Comparison of ENCODE assay signal across 11 cellular contexts in genomic region chr15:74196175-74196574, GRCh38. TPM values are rescaled to one million over a fixed set of nuclear protein-coding genes. Genes with fewer than 3 reads are reported as not detected.
DNase-seq lines count a peak whose midpoint lies in the region; ATAC-seq and TF ChIP-seq lines count a peak whose summit lies in the region.
"Had no signal": no experiment of that assay in that cellular context is flagged by ENCODE, and none has a peak within 500 bp of the region (broad histone marks: within the 10 kb centered on the region; RNA-seq: fewer than 3 reads in every experiment).

No MANE protein-coding gene starts in this region.

- no peak overlapping the region for H2AFZ ChIP-seq in osteoblast (ENCODE audit: low read length)

- TF ChIP-seq CTCF in esophagus squamous epithelium (IDR thresholded peaks at IDR 0.05) (no peak), osteoblast (IDR thresholded peaks at IDR 0.05; ENCODE audit: extremely low read depth, low read depth, low read length) (no peak), vagina (IDR thresholded peaks at IDR 0.05) (no peak)

- no peak overlapping the region for H3K4me3 Mint-ChIP-seq in activated CD8-positive, alpha-beta T cell treated with anti-CD3 and anti-CD28 coated beads, Interleukin-2, amount 10 ng/mL, durations not matched to agents 7 days and 5 days
- H3K4me3 Mint-ChIP-seq: activated naive CD8-positive, alpha-beta T cell had no signal

- no peak for ATAC-seq in activated CD8-positive, alpha-beta T cell treated with anti-CD3 and anti-CD28 coated beads, Interleukin-2, amount 10 ng/mL, durations not matched to agents 7 days and 5 days
- ATAC-seq in HG03135 (IDR thresholded peaks at IDR 0.05; ENCODE audit: unreplicated experiment), result no peak

- H3K36me3 ChIP-seq in esophagus squamous epithelium (no peaks in the 10 kb centered on the region), osteoblast (ENCODE audit: insufficient read depth, low read length) (no peaks in the 10 kb centered on the region), vagina (no peaks in the 10 kb centered on the region)
- H3K36me3 ChIP-seq: thoracic aorta had no signal

- intact Hi-C loops in esophagus squamous epithelium (cut with DNase I) (no loop called here), vagina (cut with DNase I) (no loop called here)

- no peaks in the 10 kb centered on the region for H3K36me3 Mint-ChIP-seq in activated CD8-positive, alpha-beta T cell treated with anti-CD3 and anti-CD28 coated beads, Interleukin-2, amount 10 ng/mL, durations not matched to agents 7 days and 5 days (ENCODE audit: low read depth)
- H3K36me3 Mint-ChIP-seq: activated naive CD8-positive, alpha-beta T cell had no signal

- H3K79me2 ChIP-seq in osteoblast (ENCODE audit: insufficient read depth, low read length), result no peaks in the 10 kb centered on the region

- H3K9me3 ChIP-seq in esophagus squamous epithelium, result no peaks in the 10 kb centered on the region
- no peaks in the 10 kb centered on the region for H3K9me3 ChIP-seq in osteoblast (ENCODE audit: low read depth, low read length)
- no peaks in the 10 kb centered on the region for H3K9me3 ChIP-seq in vagina
- H3K9me3 ChIP-seq: thoracic aorta had no signal

- 12 to 40% methylated on average over 1 to 6 of the region's 7 CpGs for WGBS in esophagus squamous epithelium, 2 donors

- POLR2A ChIA-PET in activated CD8-positive, alpha-beta T cell treated with anti-CD3 and anti-CD28 coated beads, Interleukin-2, amount 10 ng/mL, durations not matched to agents 7 days and 5 days (lab: Charles Lee), result no interaction called here

- H3K4me2 ChIP-seq in osteoblast (ENCODE audit: insufficient read depth, low read length), result peak overlapping the region; percentile 32

- CTCF ChIA-PET in activated CD8-positive, alpha-beta T cell treated with anti-CD3 and anti-CD28 coated beads, Interleukin-2, amount 10 ng/mL, durations not matched to agents 7 days and 5 days (lab: Charles Lee), result no interaction called here

- H3K27ac Mint-ChIP-seq in activated CD8-positive, alpha-beta T cell treated with anti-CD3 and anti-CD28 coated beads, Interleukin-2, amount 10 ng/mL, durations not matched to agents 7 days and 5 days, result no peak overlapping the region
- H3K27ac Mint-ChIP-seq: activated naive CD8-positive, alpha-beta T cell had no signal

- no peaks in the 10 kb centered on the region for H3K4me1 Mint-ChIP-seq in activated CD8-positive, alpha-beta T cell treated with anti-CD3 and anti-CD28 coated beads, Interleukin-2, amount 10 ng/mL, durations not matched to agents 7 days and 5 days (ENCODE audit: low read depth)

- no peaks in the 10 kb centered on the region for H4K20me1 ChIP-seq in osteoblast (ENCODE audit: insufficient read depth, low read length)

- TF ChIP-seq POLR2A in esophagus squamous epithelium (IDR thresholded peaks at IDR 0.05) (no peak), vagina (IDR thresholded peaks at IDR 0.05) (no peak)

- no peak overlapping the region for H3K4me3 ChIP-seq in esophagus squamous epithelium
- H3K4me3 ChIP-seq in osteoblast (ENCODE audit: insufficient read depth, low read length), result no peak overlapping the region
- no peak overlapping the region for H3K4me3 ChIP-seq in vagina
- H3K4me3 ChIP-seq: thoracic aorta had no signal

- H3K27me3 Mint-ChIP-seq in activated CD8-positive, alpha-beta T cell treated with anti-CD3 and anti-CD28 coated beads, Interleukin-2, amount 10 ng/mL, durations not matched to agents 7 days and 5 days (ENCODE audit: low read depth), result no peaks in the 10 kb centered on the region
- H3K27me3 Mint-ChIP-seq: activated naive CD8-positive, alpha-beta T cell had no signal

- H3K27me3 ChIP-seq in esophagus squamous epithelium, result no peaks in the 10 kb centered on the region
- no peaks in the 10 kb centered on the region for H3K27me3 ChIP-seq in osteoblast (ENCODE audit: insufficient read depth, low read length)
- H3K27me3 ChIP-seq in vagina, result no peaks in the 10 kb centered on the region

- H3K9me3 Mint-ChIP-seq in activated CD8-positive, alpha-beta T cell treated with anti-CD3 and anti-CD28 coated beads, Interleukin-2, amount 10 ng/mL, durations not matched to agents 7 days and 5 days (ENCODE audit: insufficient read depth), result no peaks in the 10 kb centered on the region

- DNase-seq in Daoy (ENCODE audit: low read depth), result peak; percentile 99
- DNase-seq in NCI-H69 (lab: John Stamatoyannopoulos, UW), result peak; percentile 42
- DNase-seq in esophagus squamous epithelium (lab: John Stamatoyannopoulos, UW), result no peak
- DNase-seq in osteoblast (ENCODE audit: insufficient read length, low spot score, missing footprints), result peak; percentile 96
- DNase-seq in activated CD8-positive, alpha-beta T cell treated with anti-CD3 and anti-CD28 coated beads, Interleukin-2, amount 10 ng/mL, durations not matched to agents 7 days and 5 days, result no peak
- no peak for DNase-seq in vagina (ENCODE audit: extremely low spot score in 2 of 2)
- DNase-seq in hippocampal formation (lab: John Stamatoyannopoulos, UW), result no peak

- H3K4me1 ChIP-seq in esophagus squamous epithelium (peaks cover 15 to 94% (median 47%) of the 10 kb centered on the region in 3 donors), osteoblast (ENCODE audit: insufficient read depth, low read length) (peaks cover 43% of the 10 kb centered on the region), vagina (peaks cover 32% of the 10 kb centered on the region)

- H3K27ac ChIP-seq in esophagus squamous epithelium, result peak overlapping the region in 3 of 4 donors; percentile 10 to 37 (median 21)
- H3K27ac ChIP-seq in osteoblast (ENCODE audit: low read depth, low read length), result peak overlapping the region; percentile 3
- H3K27ac ChIP-seq in vagina, result no peak overlapping the region
- H3K27ac ChIP-seq: thoracic aorta had no signal

RNA-seq across cellular contexts. Expression of gene STRA6, which starts 6.4 kb away (rescaled TPM):
- 28.3 and 30.8 TPM in 2 replicates for total RNA-seq in Daoy (2014; rRNA removed; shearing (Covaris generic))
- total RNA-seq in esophagus squamous epithelium (1 to 10 TPM in 2 of 4 donors, under 1 TPM in 1, not detected in 1; 0.76 to 2.2 (median 1.5) TPM), osteoblast (under 0.01 and 0.36 TPM in 2 replicates), vagina (0.98 TPM)
- total RNA-seq in activated CD8-positive, alpha-beta T cell treated with anti-CD3 and anti-CD28 coated beads, Interleukin-2, amount 10 ng/mL, durations not matched to agents 7 days and 5 days, result not detected
- total RNA-seq: T-helper 2 cell treated with Interferon-gamma antibody and Interleukin-4, amounts not matched to agents 100 ng/mL and 5 ng/mL, for 36 hours had no signal

RNA-seq across cellular contexts. Expression of gene ISLR, which starts 22.7 kb away (rescaled TPM):
- total RNA-seq in Daoy (2014; rRNA removed; shearing (Covaris generic)), result 0.06 and 0.29 TPM in 2 replicates
- total RNA-seq in esophagus squamous epithelium (10 to 100 TPM in 2 of 4 donors, 1 to 10 TPM in 1, under 1 TPM in 1; 0.91 to 38.0 (median 11.0) TPM), osteoblast (77.5 and 106 TPM in 2 replicates), vagina (208 TPM)
- not detected for total RNA-seq in activated CD8-positive, alpha-beta T cell treated with anti-CD3 and anti-CD28 coated beads, Interleukin-2, amount 10 ng/mL, durations not matched to agents 7 days and 5 days
- total RNA-seq: T-helper 2 cell treated with Interferon-gamma antibody and Interleukin-4, amounts not matched to agents 100 ng/mL and 5 ng/mL, for 36 hours had no signal

RNA-seq across cellular contexts. Expression of gene CCDC33, which starts 40.0 kb away (rescaled TPM):
- total RNA-seq in Daoy (2014; rRNA removed; shearing (Covaris generic)), result 4.9 and 5.9 TPM in 2 replicates
- total RNA-seq in esophagus squamous epithelium (not detected), osteoblast (0.29 TPM in 1 of 2 replicates, not detected in the other), vagina (not detected)
- not detected for total RNA-seq in activated CD8-positive, alpha-beta T cell treated with anti-CD3 and anti-CD28 coated beads, Interleukin-2, amount 10 ng/mL, durations not matched to agents 7 days and 5 days
- total RNA-seq: T-helper 2 cell treated with Interferon-gamma antibody and Interleukin-4, amounts not matched to agents 100 ng/mL and 5 ng/mL, for 36 hours; thoracic aorta had no signal

Comparison
In these comparisons a context has a peak if more than half of its experiments do, and no peak if none do; other contexts are left out.
1. DNase-seq: peak in Daoy (single experiment), NCI-H69 (single experiment) and osteoblast (single experiment); none in esophagus squamous epithelium (single experiment), activated CD8-positive, alpha-beta T cell treated with anti-CD3 and anti-CD28 coated beads, Interleukin-2, amount 10 ng/mL, durations not matched to agents 7 days and 5 days (single experiment), vagina (0 of 2) and hippocampal formation (0 of 2).